In the genomic region with DNA sequence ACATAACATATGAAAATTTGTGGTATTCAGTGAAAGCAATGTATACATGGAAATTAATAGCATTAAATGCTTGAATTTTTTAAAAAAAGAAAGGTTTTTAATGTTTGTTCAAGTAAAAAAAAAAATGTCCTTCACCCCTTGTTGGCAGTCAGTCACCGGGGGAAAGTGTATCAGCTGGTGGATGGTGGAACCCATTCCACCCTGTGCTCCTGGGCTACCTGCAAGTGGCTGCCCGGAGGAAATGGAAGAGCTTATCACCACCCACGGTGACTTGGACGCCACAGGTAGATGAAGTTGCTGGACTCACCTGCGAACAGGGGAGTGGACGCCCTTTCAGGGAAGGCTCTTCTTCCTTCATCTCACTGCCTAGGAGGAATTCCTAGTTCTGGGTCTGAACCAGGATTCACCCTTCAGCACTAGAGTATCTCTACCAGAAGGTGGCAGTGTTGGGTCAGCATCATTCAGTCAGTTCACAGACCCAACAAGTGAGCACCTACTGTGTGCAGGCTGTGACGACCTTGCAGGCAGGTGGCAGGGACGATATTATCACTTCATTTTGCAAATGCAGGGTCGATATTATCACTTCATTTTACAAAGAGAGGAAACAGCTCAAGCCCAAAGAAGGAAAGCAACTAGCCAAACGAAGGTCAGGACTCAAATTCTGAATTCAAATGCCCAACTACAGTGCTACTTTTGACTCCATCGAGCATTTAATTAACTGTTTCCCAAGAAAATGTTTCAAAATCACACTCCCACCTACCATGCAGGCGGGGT, we compare ENCODE assay signal across 8 cellular contexts. TPM values are rescaled to one million over a fixed set of nuclear protein-coding genes. Genes with fewer than 3 reads are reported as not detected.
DNase-seq lines count a peak whose midpoint lies in the region; ATAC-seq, FAIRE-seq and TF ChIP-seq lines count a peak whose summit lies in the region.

No MANE protein-coding gene starts in this region.

- TF ChIP-seq CTCF in brain microvascular endothelial cell (IDR thresholded peaks at IDR 0.05; ENCODE audit: low read depth, low read length, missing control alignments) = peak; percentile 92

- in situ Hi-C loops in brain microvascular endothelial cell (cut with HindIII; ENCODE audit: low pct_ligation_motif_present, low sequenced_read_pairs) = no loop called here

- DNase-seq in DMS53 treated with DMSO at 0.1 percent for 48 hours (lab: John Stamatoyannopoulos, UW; ENCODE audit: unreplicated experiment) (peak; percentile 32), HT1080 (ENCODE audit: low read depth) (peak; percentile 17), RCC 7860 (ENCODE audit: low spot score) (peak; percentile 43), brain microvascular endothelial cell (peak; percentile 40), iris pigment epithelial cell (ENCODE audit: low read depth) (peak; percentile 32), NCI-H1048 (lab: John Stamatoyannopoulos, UW) (no peak)
- peak; percentile 22 to 39 for DNase-seq in stimulated activated CD4-positive, alpha-beta T cell treated with anti-CD3 and anti-CD28 coated beads, Interleukin-2, amount 100 ng/mL, for 24 hours

- H3K27ac ChIP-seq in brain microvascular endothelial cell = no peak overlapping the region

- ATAC-seq in GM18498 (IDR thresholded peaks at IDR 0.05; ENCODE audit: unreplicated experiment) = no peak

- H3K36me3 ChIP-seq in brain microvascular endothelial cell (replicated peaks) = no peaks in the 10 kb centered on the region

- peaks cover 7% of the 10 kb centered on the region for H3K27me3 ChIP-seq in brain microvascular endothelial cell (replicated peaks)

- FAIRE-seq in RCC 7860 (lab: Jason Lieb, UNC) = no peak

- H3K4me3 ChIP-seq in brain microvascular endothelial cell (ENCODE audit: low read depth, low read length) = no peak overlapping the region

RNA-seq across cellular contexts. Expression of gene CIB4, which starts 35.8 kb away (rescaled TPM):
- total RNA-seq in HT1080 (2014; rRNA removed; shearing (Covaris generic)) = not detected in 2 replicates
- not detected in 2 replicates for polyA plus RNA-seq in HT1080 (2015; cell fraction: cytosol; rRNA removed)
- not detected in 2 replicates for polyA plus RNA-seq in HT1080 (2015; cell fraction: nucleus; rRNA removed)
